In the genomic region with DNA sequence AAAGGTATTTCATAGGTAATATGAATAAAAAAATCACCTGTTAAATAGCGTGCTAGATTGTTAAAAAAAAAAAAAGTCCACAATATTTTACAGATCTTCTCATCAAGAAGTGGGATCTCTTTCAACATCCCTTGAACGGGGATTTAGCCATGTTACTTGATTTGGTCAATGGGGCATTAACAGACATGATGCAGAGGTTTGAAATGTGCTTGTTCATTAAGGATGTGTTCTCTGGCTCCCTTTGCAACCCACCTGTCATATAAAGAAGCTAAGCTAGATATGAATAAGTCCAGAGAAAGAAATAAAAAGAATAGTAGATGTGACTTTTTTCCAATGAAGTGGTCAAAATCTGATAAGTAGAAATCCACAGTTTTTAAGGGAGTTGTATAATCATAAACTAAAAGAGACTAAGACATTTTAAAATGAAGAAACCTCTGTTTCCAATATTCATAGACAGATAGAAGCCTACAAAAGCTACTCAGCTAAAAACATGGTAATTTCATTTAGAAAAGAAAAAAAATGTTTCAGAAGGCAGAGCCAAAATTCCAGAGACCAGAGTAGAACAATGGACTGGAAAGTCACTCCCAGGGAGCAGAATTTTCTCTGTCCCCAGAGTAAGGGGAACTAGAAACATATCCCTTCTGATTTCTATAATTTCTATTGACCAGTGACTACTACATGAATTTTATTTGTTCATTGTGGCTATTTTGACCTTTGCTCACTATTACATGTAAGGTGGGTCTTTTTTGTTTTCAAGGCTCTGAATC, we compare ENCODE assay signal across 1 cellular context.
TF ChIP-seq lines count a peak whose summit lies in the region.

No MANE protein-coding gene starts in this region.

TF ChIP-seq in IMR-90, 13 proteins besides CTCF, POLR2A, EP300 and RAD21 (continued from another document):
- TF ChIP-seq, protein P1, sequence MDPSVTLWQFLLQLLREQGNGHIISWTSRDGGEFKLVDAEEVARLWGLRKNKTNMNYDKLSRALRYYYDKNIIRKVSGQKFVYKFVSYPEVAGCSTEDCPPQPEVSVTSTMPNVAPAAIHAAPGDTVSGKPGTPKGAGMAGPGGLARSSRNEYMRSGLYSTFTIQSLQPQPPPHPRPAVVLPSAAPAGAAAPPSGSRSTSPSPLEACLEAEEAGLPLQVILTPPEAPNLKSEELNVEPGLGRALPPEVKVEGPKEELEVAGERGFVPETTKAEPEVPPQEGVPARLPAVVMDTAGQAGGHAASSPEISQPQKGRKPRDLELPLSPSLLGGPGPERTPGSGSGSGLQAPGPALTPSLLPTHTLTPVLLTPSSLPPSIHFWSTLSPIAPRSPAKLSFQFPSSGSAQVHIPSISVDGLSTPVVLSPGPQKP (IDR thresholded peaks at IDR 0.05; ENCODE audit: borderline replicate concordance, low read depth, low read length) = no peak
- no peak for TF ChIP-seq BHLHE40 (IDR thresholded peaks at IDR 0.05; ENCODE audit: low read depth, low read length)
- no peak for TF ChIP-seq MAZ (IDR thresholded peaks at IDR 0.05; ENCODE audit: borderline replicate concordance, low read depth, low read length)
- TF ChIP-seq RCOR1 (IDR thresholded peaks at IDR 0.05; ENCODE audit: insufficient replicate concordance, low read length) = no peak
- no peak for TF ChIP-seq FOS (IDR thresholded peaks at IDR 0.05; ENCODE audit: low read depth, low read length)
TF ChIP-seq in IMR-90: peak in this region for 0.
